In genomic region chr22:46018859-46019258, GRCh38 we compare ENCODE assay signal across 33 cellular contexts. TPM values are rescaled to one million over a fixed set of nuclear protein-coding genes. Genes with fewer than 3 reads are reported as not detected.
DNase-seq lines count a peak whose midpoint lies in the region; ATAC-seq and TF ChIP-seq lines count a peak whose summit lies in the region.
"Had no signal": no experiment of that assay in that cellular context is flagged by ENCODE, and none has a peak within 500 bp of the region (broad histone marks: within the 10 kb centered on the region; RNA-seq: fewer than 3 reads in every experiment).

No MANE protein-coding gene starts in this region.

- peaks cover 6% of the 10 kb centered on the region for H3K27me3 Mint-ChIP-seq in WTC11 (ENCODE audit: low read depth)
- H3K27me3 Mint-ChIP-seq: activated naive CD8-positive, alpha-beta T cell treated with anti-CD3 and anti-CD28 coated beads for 36 hours; activated T-cell treated with anti-CD3 and anti-CD28 coated beads, Interleukin-2, amount 50 U/mL, for 24 hours had no signal

- H3F3A ChIP-seq in Loucy (ENCODE audit: low read depth), result peaks cover 4% of the 10 kb centered on the region; the same call in 1 of the 2 replicates

- H3K4me1 Mint-ChIP-seq in WTC11, result peaks cover 7% of the 10 kb centered on the region; the same call in 1 of the 2 replicates

- H3K9ac ChIP-seq in Loucy (ENCODE audit: low read depth, low read length, poor library complexity, severe bottlenecking), result peak overlapping the region; percentile 50
- no peak overlapping the region for H3K9ac ChIP-seq in SK-N-MC (ENCODE audit: insufficient read length)

- H3K79me2 ChIP-seq in ACC112 (ENCODE audit: control insufficient read depth, insufficient read depth, low read length, unreplicated experiment) (no peaks in the 10 kb centered on the region), Loucy (ENCODE audit: insufficient read depth, low read length) (peaks cover 6% of the 10 kb centered on the region; the same call in 1 of the 2 replicates)

- no peak for DNase-seq in SK-N-MC (ENCODE audit: low read depth, low spot score)
- no peak for DNase-seq in foreskin keratinocyte
- no peak for DNase-seq in SIG-M5 (lab: John Stamatoyannopoulos, UW)
- DNase-seq in WTC11 (ENCODE audit: low spot score), result no peak
- no peak for DNase-seq in NCI-H1694 treated with DMSO at 0.1 percent for 48 hours (lab: John Stamatoyannopoulos, UW)
- DNase-seq: activated CD4-positive, alpha-beta T cell treated with anti-CD3 and anti-CD28 coated beads, Interleukin-2, amount 10 ng/mL, durations not matched to agents 24 days and 14 days; activated gamma-delta T cell; activated naive CD8-positive, alpha-beta T cell treated with anti-CD3 and anti-CD28 coated beads for 36 hours; activated T-cell treated with anti-CD3 and anti-CD28 coated beads, Interleukin-2, amount 50 U/mL, for 24 hours; DMS79; heart right ventricle; IMR-90; kidney glomerular epithelial cell; midbrain; naive thymus-derived CD4-positive, alpha-beta T cell; NCI-H1092 treated with DMSO at 0.1 percent for 48 hours; NCI-H1930; NCI-H524 treated with DMSO at 0.1 percent for 48 hours; stimulated activated CD4-positive, alpha-beta T cell treated with anti-CD3 and anti-CD28 coated beads, Interleukin-15, amount 100 ng/mL, for 24 hours; stimulated activated CD4-positive, alpha-beta T cell treated with anti-CD3 and anti-CD28 coated beads, Interleukin-4, amount 100 ng/mL, for 4 hours; T-cell had no signal

- H3K9me3 ChIP-seq in Loucy (ENCODE audit: insufficient read depth, low read depth, low read length), result no peaks in the 10 kb centered on the region
- H3K9me3 ChIP-seq in SK-N-MC (ENCODE audit: low read depth, low read length), result no peaks in the 10 kb centered on the region
- H3K9me3 ChIP-seq: esophagus muscularis mucosa, heart right ventricle, transverse colon had no signal

- H3K36me3 ChIP-seq in ACC112 (ENCODE audit: insufficient read depth, low read length) (no peaks in the 10 kb centered on the region), Loucy (ENCODE audit: insufficient read depth, low read length) (no peaks in the 10 kb centered on the region), SK-N-MC (ENCODE audit: insufficient read depth, low read length) (no peaks in the 10 kb centered on the region)
- H3K36me3 ChIP-seq: cardiac muscle cell, esophagus muscularis mucosa, heart right ventricle, transverse colon had no signal

- H3K4me3 ChIP-seq in ACC112 (ENCODE audit: low read depth, low read length) (no peak overlapping the region), Loucy (ENCODE audit: low read length, poor library complexity, severe bottlenecking) (no peak overlapping the region), SK-N-MC (peak overlapping the region; percentile 13; the same call in 1 of the 2 replicates)
- H3K4me3 ChIP-seq: cardiac muscle cell, esophagus muscularis mucosa, heart right ventricle, transverse colon had no signal

- ATAC-seq in foreskin keratinocyte (no peak), WTC11 (no peak), GM19463 (IDR thresholded peaks at IDR 0.05; ENCODE audit: unreplicated experiment) (no peak)
- ATAC-seq: HCT116; heart right ventricle; naive thymus-derived CD4-positive, alpha-beta T cell; T-cell had no signal

- H2AFZ ChIP-seq in ACC112 (ENCODE audit: low read length, unreplicated experiment) (peak overlapping the region; percentile 25), Loucy (ENCODE audit: low read length) (peak overlapping the region; percentile 55; the same call in 1 of the 2 replicates)

- CTCF ChIA-PET in WTC11 (lab: Charles Lee), result interaction anchor here (7.0 kb wide), 1 partner anchor 13 kb away, joined by 55 read pairs; no protein-coding TSS in a partner anchor

- H3K9me3 Mint-ChIP-seq in WTC11, result no peaks in the 10 kb centered on the region
- H3K9me3 Mint-ChIP-seq: activated CD4-positive, alpha-beta T cell treated with anti-CD3 and anti-CD28 coated beads, Interleukin-2, amount 10 ng/mL, durations not matched to agents 24 days and 14 days; activated naive CD8-positive, alpha-beta T cell treated with anti-CD3 and anti-CD28 coated beads for 36 hours; activated T-cell treated with anti-CD3 and anti-CD28 coated beads, Interleukin-2, amount 50 U/mL, for 24 hours; dendritic cell treated with granulocyte-macrophage colony-stimulating factor and Interleukin-4, amounts not matched to agents 40 ng/mL and 50 ng/mL, for 4 days; naive thymus-derived CD4-positive, alpha-beta T cell; T-cell had no signal

- TF ChIP-seq CTCF in Loucy (conservative IDR thresholded peaks at IDR 0.05; ENCODE audit: low read length) (no peak), foreskin keratinocyte (conservative IDR thresholded peaks at IDR 0.05) (no peak), WTC11 (IDR thresholded peaks at IDR 0.05) (no peak)

- peak overlapping the region; percentile 43 for H3K4me2 ChIP-seq in Loucy (ENCODE audit: low read depth, low read length, poor library complexity, severe bottlenecking)

- H3K4me3 Mint-ChIP-seq in WTC11, result no peak overlapping the region
- H3K4me3 Mint-ChIP-seq: activated CD4-positive, alpha-beta T cell treated with anti-CD3 and anti-CD28 coated beads, Interleukin-2, amount 10 ng/mL, durations not matched to agents 24 days and 14 days; activated naive CD8-positive, alpha-beta T cell treated with anti-CD3 and anti-CD28 coated beads for 36 hours; activated T-cell treated with anti-CD3 and anti-CD28 coated beads, Interleukin-2, amount 50 U/mL, for 24 hours; dendritic cell treated with granulocyte-macrophage colony-stimulating factor and Interleukin-4, amounts not matched to agents 40 ng/mL and 50 ng/mL, for 4 days; naive thymus-derived CD4-positive, alpha-beta T cell; T-cell had no signal

- no peaks in the 10 kb centered on the region for H4K20me1 ChIP-seq in Loucy (ENCODE audit: insufficient read depth, low read length, poor library complexity, severe bottlenecking)

- H3K27me3 ChIP-seq in ACC112 (ENCODE audit: insufficient read depth, low read length), result no peaks in the 10 kb centered on the region
- no peaks in the 10 kb centered on the region for H3K27me3 ChIP-seq in Loucy (ENCODE audit: insufficient read depth, low read length, poor library complexity, severe bottlenecking)
- H3K27me3 ChIP-seq in foreskin keratinocyte, result no peaks in the 10 kb centered on the region
- H3K27me3 ChIP-seq: esophagus muscularis mucosa, heart right ventricle, transverse colon had no signal

- H3K27ac ChIP-seq in ACC112 (ENCODE audit: low read depth, low read length) (no peak overlapping the region), SK-N-MC (peak overlapping the region; percentile 96), foreskin keratinocyte (peak overlapping the region; percentile 4)
- H3K27ac ChIP-seq: cardiac muscle cell, esophagus muscularis mucosa, heart right ventricle, transverse colon had no signal

- no peaks in the 10 kb centered on the region for H3K36me3 Mint-ChIP-seq in WTC11
- H3K36me3 Mint-ChIP-seq: activated naive CD8-positive, alpha-beta T cell treated with anti-CD3 and anti-CD28 coated beads for 36 hours; naive thymus-derived CD4-positive, alpha-beta T cell; T-cell had no signal

- H3K4me1 ChIP-seq in ACC112 (ENCODE audit: control insufficient read depth, insufficient read depth, low read length, unreplicated experiment), result peaks cover 9% of the 10 kb centered on the region
- H3K4me1 ChIP-seq in Loucy (ENCODE audit: insufficient read depth, low read length, poor library complexity, severe bottlenecking), result peaks cover 18% of the 10 kb centered on the region
- peaks cover 9% of the 10 kb centered on the region for H3K4me1 ChIP-seq in foreskin keratinocyte

- no peak overlapping the region for H3K27ac Mint-ChIP-seq in WTC11
- H3K27ac Mint-ChIP-seq: activated CD4-positive, alpha-beta T cell treated with anti-CD3 and anti-CD28 coated beads, Interleukin-2, amount 10 ng/mL, durations not matched to agents 24 days and 14 days; activated naive CD8-positive, alpha-beta T cell treated with anti-CD3 and anti-CD28 coated beads for 36 hours; activated T-cell treated with anti-CD3 and anti-CD28 coated beads, Interleukin-2, amount 50 U/mL, for 24 hours; T-cell had no signal

- POLR2A ChIA-PET in WTC11 (lab: Charles Lee), result no interaction called here

- H3K9me2 ChIP-seq in Loucy (replicated peaks; ENCODE audit: low read depth, low read length), result no peaks in the 10 kb centered on the region

TF ChIP-seq in WTC11, 78 proteins besides CTCF, POLR2A, EP300 and RAD21:
- TF ChIP-seq RELA (CRISPR knock-in tag; IDR thresholded peaks at IDR 0.05; ENCODE audit: borderline replicate concordance) (no peak), ZNF416 (CRISPR knock-in tag; IDR thresholded peaks at IDR 0.05) (no peak), ZSCAN18 (CRISPR knock-in tag; IDR thresholded peaks at IDR 0.05) (no peak), ZNF263 (CRISPR knock-in tag; IDR thresholded peaks at IDR 0.05; ENCODE audit: low read depth) (no peak)

RNA-seq across cellular contexts. Expression of gene WNT7B, which starts 41.9 kb away (rescaled TPM):
- 9.5 and 41.8 TPM in 2 replicates for total RNA-seq in foreskin keratinocyte
- polyA plus RNA-seq in foreskin keratinocyte, result 14.0 and 50.2 TPM in 2 replicates
- 0.18 to 0.33 TPM (median 0.23 TPM) in 3 replicates for total RNA-seq in WTC11 (2021)
- total RNA-seq: activated CD4-positive, alpha-beta T cell treated with anti-CD3 and anti-CD28 coated beads, Interleukin-2, amount 10 ng/mL, durations not matched to agents 24 days and 14 days; activated naive CD8-positive, alpha-beta T cell treated with anti-CD3 and anti-CD28 coated beads for 36 hours; aorta; cardiac muscle cell; esophagus muscularis mucosa; heart right ventricle; naive thymus-derived CD4-positive, alpha-beta T cell; pulmonary artery endothelial cell; subcutaneous adipose tissue; transverse colon had no signal
- polyA plus RNA-seq: aorta; BJ; cardiac muscle cell; heart right ventricle; naive thymus-derived CD4-positive, alpha-beta T cell had no signal
